In genomic region chr10:15824498-15824897, GRCh38 we compare ENCODE assay signal across 1 cellular context.
TF ChIP-seq lines count a peak whose summit lies in the region.

No MANE protein-coding gene starts in this region.

TF ChIP-seq in H1, 55 proteins besides CTCF, POLR2A, EP300 and RAD21 (continued from another document):
- no peak for TF ChIP-seq CHD7 (IDR thresholded peaks at IDR 0.05; ENCODE audit: insufficient replicate concordance, low read length)
